2 cellular contexts compared by ENCODE assay signal in genomic region chr10:125095228-125095627, GRCh38.
A peak's percentile ranks its signal among the peaks of the same experiment; 100 is the strongest.
TF ChIP-seq lines count a peak whose summit lies in the region.

No MANE protein-coding gene starts in this region.

TF ChIP-seq in WTC11, 78 proteins besides CTCF, POLR2A, EP300 and RAD21:
- TF ChIP-seq PREB (CRISPR knock-in tag; IDR thresholded peaks at IDR 0.05; ENCODE audit: borderline replicate concordance) (no peak), ZBTB21 (CRISPR knock-in tag; IDR thresholded peaks at IDR 0.05; ENCODE audit: borderline replicate concordance) (no peak), GTF2I (CRISPR knock-in tag; conservative IDR thresholded peaks at IDR 0.05) (no peak), ESRRA (CRISPR knock-in tag; IDR thresholded peaks at IDR 0.05; ENCODE audit: borderline replicate concordance) (no peak), ZNF263 (CRISPR knock-in tag; IDR thresholded peaks at IDR 0.05; ENCODE audit: low read depth) (no peak), RORB (CRISPR knock-in tag; IDR thresholded peaks at IDR 0.05) (no peak), TEAD1 (CRISPR knock-in tag; IDR thresholded peaks at IDR 0.05) (no peak), ZNF396 (CRISPR knock-in tag; IDR thresholded peaks at IDR 0.05; ENCODE audit: borderline replicate concordance) (no peak), MLX (CRISPR knock-in tag; IDR thresholded peaks at IDR 0.05) (no peak), IRF2 (CRISPR knock-in tag; IDR thresholded peaks at IDR 0.05; ENCODE audit: borderline replicate concordance, low read depth) (no peak)

TF ChIP-seq in endothelial cell of umbilical vein, 7 proteins besides CTCF, POLR2A, EP300 and RAD21:
- peak; percentile 19 for TF ChIP-seq POLR2AphosphoS5 (IDR thresholded peaks at IDR 0.05; ENCODE audit: insufficient read depth, low read depth, low read length)
- no peak for TF ChIP-seq GATA2 (IDR thresholded peaks at IDR 0.05; ENCODE audit: insufficient read depth, insufficient read length, low read depth, low read length)
